ENCODE assay signal across 1 cellular context in the genomic region with DNA sequence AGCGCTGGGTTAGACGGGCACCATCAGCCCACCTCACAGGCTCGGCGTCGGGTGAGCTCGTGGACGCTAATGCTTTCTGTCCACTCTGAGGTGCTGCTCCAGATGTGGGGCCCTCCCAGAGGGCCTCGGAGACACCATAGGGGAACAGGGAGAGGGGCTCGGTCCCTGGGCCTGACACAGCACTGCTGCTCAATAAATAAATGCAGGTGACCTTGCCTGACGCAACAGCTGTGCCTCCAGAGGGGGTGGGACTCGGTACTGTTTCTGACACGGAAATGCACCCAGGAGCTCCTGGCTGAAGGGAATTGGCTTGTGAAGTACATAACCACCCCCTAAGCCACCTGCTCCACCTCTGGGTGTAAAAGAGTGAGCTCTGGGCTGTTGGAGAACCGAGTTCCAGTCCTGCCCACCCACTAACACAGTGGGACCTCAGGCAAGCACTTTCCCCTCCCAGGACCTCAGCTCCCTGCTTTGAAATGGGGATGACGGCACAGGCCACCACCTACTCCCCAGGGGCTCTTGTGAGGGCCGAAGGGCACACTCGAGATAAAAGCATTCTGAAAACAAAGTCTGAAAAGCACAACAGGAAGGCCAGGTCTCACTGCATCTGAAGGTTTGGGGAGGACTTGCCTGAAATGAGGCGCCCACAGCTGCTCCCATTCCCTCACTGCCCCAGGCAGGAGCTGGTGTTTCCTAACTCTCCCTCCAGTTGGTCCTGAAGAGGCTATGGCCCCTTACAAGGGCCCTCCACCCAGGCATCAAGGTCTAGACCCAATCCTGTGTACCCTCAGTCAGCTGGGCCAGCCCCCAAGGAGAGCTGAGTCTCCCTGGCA.
TF ChIP-seq lines count a peak whose summit lies in the region.

No MANE protein-coding gene starts in this region.

TF ChIP-seq in HepG2, 621 proteins besides CTCF, POLR2A, EP300 and RAD21 (continued from another document):
- TF ChIP-seq, protein P1, sequence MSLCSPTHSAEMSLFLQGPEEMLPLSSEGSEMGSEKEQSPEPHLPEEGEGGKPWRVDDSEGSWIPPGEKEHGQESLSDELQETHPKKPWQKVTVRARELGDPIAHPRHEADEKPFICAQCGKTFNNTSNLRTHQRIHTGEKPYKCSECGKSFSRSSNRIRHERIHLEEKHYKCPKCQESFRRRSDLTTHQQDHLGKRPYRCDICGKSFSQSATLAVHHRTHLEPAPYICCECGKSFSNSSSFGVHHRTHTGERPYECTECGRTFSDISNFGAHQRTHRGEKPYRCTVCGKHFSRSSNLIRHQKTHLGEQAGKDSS (CRISPR knock-in tag; IDR thresholded peaks at IDR 0.05; ENCODE audit: borderline replicate concordance, low read depth): 0 out of 2 replicates have a peak, but pooled peaks have one; percentile 29
- TF ChIP-seq, protein P2, sequence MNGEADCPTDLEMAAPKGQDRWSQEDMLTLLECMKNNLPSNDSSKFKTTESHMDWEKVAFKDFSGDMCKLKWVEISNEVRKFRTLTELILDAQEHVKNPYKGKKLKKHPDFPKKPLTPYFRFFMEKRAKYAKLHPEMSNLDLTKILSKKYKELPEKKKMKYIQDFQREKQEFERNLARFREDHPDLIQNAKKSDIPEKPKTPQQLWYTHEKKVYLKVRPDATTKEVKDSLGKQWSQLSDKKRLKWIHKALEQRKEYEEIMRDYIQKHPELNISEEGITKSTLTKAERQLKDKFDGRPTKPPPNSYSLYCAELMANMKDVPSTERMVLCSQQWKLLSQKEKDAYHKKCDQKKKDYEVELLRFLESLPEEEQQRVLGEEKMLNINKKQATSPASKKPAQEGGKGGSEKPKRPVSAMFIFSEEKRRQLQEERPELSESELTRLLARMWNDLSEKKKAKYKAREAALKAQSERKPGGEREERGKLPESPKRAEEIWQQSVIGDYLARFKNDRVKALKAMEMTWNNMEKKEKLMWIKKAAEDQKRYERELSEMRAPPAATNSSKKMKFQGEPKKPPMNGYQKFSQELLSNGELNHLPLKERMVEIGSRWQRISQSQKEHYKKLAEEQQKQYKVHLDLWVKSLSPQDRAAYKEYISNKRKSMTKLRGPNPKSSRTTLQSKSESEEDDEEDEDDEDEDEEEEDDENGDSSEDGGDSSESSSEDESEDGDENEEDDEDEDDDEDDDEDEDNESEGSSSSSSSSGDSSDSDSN (CRISPR knock-in tag; IDR thresholded peaks at IDR 0.05): peak; percentile 40; the same call in 1 of the 2 replicates
- TF ChIP-seq ZNF263 (CRISPR knock-in tag; IDR thresholded peaks at IDR 0.05): peak; percentile 52; the same call in 1 of the 2 replicates
- TF ChIP-seq, protein P3, sequence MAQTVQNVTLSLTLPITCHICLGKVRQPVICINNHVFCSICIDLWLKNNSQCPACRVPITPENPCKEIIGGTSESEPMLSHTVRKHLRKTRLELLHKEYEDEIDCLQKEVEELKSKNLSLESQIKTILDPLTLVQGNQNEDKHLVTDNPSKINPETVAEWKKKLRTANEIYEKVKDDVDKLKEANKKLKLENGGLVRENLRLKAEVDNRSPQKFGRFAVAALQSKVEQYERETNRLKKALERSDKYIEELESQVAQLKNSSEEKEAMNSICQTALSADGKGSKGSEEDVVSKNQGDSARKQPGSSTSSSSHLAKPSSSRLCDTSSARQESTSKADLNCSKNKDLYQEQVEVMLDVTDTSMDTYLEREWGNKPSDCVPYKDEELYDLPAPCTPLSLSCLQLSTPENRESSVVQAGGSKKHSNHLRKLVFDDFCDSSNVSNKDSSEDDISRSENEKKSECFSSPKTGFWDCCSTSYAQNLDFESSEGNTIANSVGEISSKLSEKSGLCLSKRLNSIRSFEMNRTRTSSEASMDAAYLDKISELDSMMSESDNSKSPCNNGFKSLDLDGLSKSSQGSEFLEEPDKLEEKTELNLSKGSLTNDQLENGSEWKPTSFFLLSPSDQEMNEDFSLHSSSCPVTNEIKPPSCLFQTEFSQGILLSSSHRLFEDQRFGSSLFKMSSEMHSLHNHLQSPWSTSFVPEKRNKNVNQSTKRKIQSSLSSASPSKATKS (CRISPR knock-in tag; IDR thresholded peaks at IDR 0.05): peak; percentile 75; the same call in 1 of the 2 replicates
- TF ChIP-seq, protein P4, sequence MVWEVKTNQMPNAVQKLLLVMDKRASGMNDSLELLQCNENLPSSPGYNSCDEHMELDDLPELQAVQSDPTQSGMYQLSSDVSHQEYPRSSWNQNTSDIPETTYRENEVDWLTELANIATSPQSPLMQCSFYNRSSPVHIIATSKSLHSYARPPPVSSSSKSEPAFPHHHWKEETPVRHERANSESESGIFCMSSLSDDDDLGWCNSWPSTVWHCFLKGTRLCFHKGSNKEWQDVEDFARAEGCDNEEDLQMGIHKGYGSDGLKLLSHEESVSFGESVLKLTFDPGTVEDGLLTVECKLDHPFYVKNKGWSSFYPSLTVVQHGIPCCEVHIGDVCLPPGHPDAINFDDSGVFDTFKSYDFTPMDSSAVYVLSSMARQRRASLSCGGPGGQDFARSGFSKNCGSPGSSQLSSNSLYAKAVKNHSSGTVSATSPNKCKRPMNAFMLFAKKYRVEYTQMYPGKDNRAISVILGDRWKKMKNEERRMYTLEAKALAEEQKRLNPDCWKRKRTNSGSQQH (CRISPR knock-in tag; IDR thresholded peaks at IDR 0.05; ENCODE audit: low read depth): 0 out of 2 replicates have a peak, but pooled peaks have one; percentile 40
- 0 out of 2 replicates have a peak, but pooled peaks have one; percentile 15 for TF ChIP-seq NR2C2 (CRISPR knock-in tag; IDR thresholded peaks at IDR 0.05; ENCODE audit: borderline replicate concordance)
- no peak for TF ChIP-seq ZNF124 (CRISPR knock-in tag; IDR thresholded peaks at IDR 0.05)
- TF ChIP-seq, protein P5, sequence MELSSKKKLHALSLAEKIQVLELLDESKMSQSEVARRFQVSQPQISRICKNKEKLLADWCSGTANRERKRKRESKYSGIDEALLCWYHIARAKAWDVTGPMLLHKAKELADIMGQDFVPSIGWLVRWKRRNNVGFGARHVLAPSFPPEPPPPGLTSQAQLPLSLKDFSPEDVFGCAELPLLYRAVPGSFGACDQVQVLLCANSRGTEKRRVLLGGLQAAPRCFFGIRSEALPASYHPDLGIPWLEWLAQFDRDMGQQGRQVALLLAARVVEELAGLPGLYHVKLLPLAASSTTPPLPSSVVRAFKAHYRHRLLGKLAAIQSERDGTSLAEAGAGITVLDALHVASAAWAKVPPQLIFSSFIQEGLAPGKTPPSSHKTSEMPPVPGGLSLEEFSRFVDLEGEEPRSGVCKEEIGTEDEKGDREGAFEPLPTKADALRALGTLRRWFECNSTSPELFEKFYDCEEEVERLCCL (CRISPR knock-in tag; IDR thresholded peaks at IDR 0.05; ENCODE audit: borderline replicate concordance): no peak
- TF ChIP-seq ZBTB7A (CRISPR knock-in tag; IDR thresholded peaks at IDR 0.05): 0 out of 2 replicates have a peak, but pooled peaks have one; percentile 23
- TF ChIP-seq DNMT1 (CRISPR knock-in tag; IDR thresholded peaks at IDR 0.05): no peak
- TF ChIP-seq, protein P6, sequence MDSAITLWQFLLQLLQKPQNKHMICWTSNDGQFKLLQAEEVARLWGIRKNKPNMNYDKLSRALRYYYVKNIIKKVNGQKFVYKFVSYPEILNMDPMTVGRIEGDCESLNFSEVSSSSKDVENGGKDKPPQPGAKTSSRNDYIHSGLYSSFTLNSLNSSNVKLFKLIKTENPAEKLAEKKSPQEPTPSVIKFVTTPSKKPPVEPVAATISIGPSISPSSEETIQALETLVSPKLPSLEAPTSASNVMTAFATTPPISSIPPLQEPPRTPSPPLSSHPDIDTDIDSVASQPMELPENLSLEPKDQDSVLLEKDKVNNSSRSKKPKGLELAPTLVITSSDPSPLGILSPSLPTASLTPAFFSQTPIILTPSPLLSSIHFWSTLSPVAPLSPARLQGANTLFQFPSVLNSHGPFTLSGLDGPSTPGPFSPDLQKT (CRISPR knock-in tag; IDR thresholded peaks at IDR 0.05; ENCODE audit: borderline replicate concordance): 0 out of 2 replicates have a peak, but pooled peaks have one; percentile 12
- 0 out of 2 replicates have a peak, but pooled peaks have one; percentile 26 for TF ChIP-seq SALL2 (CRISPR knock-in tag; IDR thresholded peaks at IDR 0.05)
- TF ChIP-seq ZNF34 (CRISPR knock-in tag; IDR thresholded peaks at IDR 0.05; ENCODE audit: borderline replicate concordance): 0 out of 2 replicates have a peak, but pooled peaks have one; percentile 21
- TF ChIP-seq KLF16 (CRISPR knock-in tag; IDR thresholded peaks at IDR 0.05): 0 out of 4 replicates have a peak, but pooled peaks of 1 of the 2 experiments have one; percentile 42
- peak; percentile 75; the same call in 1 of the 2 replicates for TF ChIP-seq SSRP1 (CRISPR knock-in tag; IDR thresholded peaks at IDR 0.05)
- TF ChIP-seq, protein P7, sequence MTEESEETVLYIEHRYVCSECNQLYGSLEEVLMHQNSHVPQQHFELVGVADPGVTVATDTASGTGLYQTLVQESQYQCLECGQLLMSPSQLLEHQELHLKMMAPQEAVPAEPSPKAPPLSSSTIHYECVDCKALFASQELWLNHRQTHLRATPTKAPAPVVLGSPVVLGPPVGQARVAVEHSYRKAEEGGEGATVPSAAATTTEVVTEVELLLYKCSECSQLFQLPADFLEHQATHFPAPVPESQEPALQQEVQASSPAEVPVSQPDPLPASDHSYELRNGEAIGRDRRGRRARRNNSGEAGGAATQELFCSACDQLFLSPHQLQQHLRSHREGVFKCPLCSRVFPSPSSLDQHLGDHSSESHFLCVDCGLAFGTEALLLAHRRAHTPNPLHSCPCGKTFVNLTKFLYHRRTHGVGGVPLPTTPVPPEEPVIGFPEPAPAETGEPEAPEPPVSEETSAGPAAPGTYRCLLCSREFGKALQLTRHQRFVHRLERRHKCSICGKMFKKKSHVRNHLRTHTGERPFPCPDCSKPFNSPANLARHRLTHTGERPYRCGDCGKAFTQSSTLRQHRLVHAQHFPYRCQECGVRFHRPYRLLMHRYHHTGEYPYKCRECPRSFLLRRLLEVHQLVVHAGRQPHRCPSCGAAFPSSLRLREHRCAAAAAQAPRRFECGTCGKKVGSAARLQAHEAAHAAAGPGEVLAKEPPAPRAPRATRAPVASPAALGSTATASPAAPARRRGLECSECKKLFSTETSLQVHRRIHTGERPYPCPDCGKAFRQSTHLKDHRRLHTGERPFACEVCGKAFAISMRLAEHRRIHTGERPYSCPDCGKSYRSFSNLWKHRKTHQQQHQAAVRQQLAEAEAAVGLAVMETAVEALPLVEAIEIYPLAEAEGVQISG (CRISPR knock-in tag; IDR thresholded peaks at IDR 0.05): peak; percentile 44; the same call in 1 of the 2 replicates
- peak; percentile 48; the same call in 1 of the 2 replicates for TF ChIP-seq ZNF253 (CRISPR knock-in tag; IDR thresholded peaks at IDR 0.05; ENCODE audit: borderline replicate concordance)
- 0 out of 2 replicates have a peak, but pooled peaks have one; percentile 34 for TF ChIP-seq TP53 (CRISPR knock-in tag; conservative IDR thresholded peaks at IDR 0.05)
- no peak for TF ChIP-seq GTF2F1 (IDR thresholded peaks at IDR 0.05; ENCODE audit: low read length)
- TF ChIP-seq TCF12 (IDR thresholded peaks at IDR 0.05): no peak
- no peak for TF ChIP-seq TCF12 (CRISPR knock-in tag; IDR thresholded peaks at IDR 0.05)
- TF ChIP-seq EED (CRISPR knock-in tag; IDR thresholded peaks at IDR 0.05): 0 out of 2 replicates have a peak, but pooled peaks have one; percentile 3
- TF ChIP-seq TGIF2 (CRISPR knock-in tag; IDR thresholded peaks at IDR 0.05): 0 out of 2 replicates have a peak, but pooled peaks have one; percentile 28
